In the genomic region with DNA sequence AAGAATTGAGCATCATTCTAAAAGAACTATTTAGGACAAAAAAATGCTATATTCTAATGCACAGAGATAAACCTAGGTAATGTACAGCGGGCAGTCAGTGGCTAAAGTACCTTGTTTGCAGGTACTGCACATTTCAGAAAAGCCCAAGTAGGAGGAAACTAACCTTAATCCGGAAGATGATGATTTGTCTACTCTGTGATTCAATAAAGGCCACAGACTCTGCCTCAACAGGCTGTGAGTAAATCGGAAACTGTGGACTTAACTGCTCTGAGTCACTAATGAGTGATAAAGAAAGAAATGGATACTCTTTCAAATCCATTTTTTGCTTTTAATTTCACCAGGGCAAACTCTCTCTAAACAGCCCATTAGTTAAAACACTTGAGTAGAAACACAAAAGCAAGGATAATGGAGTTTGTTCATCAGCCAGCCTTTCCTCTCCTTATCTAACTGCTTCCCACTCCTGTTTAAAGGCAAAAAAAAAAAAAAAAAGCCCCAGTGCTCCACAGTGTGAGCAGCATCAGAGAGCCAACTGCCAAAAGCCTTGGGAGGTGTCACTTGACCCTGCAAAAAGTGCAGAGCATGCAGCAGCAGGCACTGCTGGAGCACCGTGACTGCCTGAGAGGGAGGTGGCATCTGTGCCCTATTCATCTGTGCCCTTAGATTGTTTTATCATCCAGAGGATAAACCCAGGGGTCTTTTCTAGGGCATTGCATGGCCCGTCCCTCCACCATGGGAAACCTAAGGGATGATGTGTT, we compare ENCODE assay signal across 8 cellular contexts.
A peak's percentile ranks its signal among the peaks of the same experiment; 100 is the strongest.
DNase-seq lines count a peak whose midpoint lies in the region; ATAC-seq, FAIRE-seq and TF ChIP-seq lines count a peak whose summit lies in the region.

No MANE protein-coding gene starts in this region.

- TF ChIP-seq CTCF in GM10248 (IDR thresholded peaks at IDR 0.05; ENCODE audit: control extremely low read depth, extremely low read depth, low read depth, missing control alignments) (no peak), bronchial epithelial cell (IDR thresholded peaks at IDR 0.05; ENCODE audit: insufficient read depth, low read length, severe bottlenecking) (no peak), WERI-Rb-1 (IDR thresholded peaks at IDR 0.05; ENCODE audit: low read depth, low read length) (no peak)

- H3K36me3 ChIP-seq in bronchial epithelial cell (ENCODE audit: control insufficient read depth, insufficient read depth, low read length) = no peaks in the 10 kb centered on the region
- H3K36me3 ChIP-seq in WERI-Rb-1 = no peaks in the 10 kb centered on the region

- POLR2A ChIA-PET in GM10248 (lab: Yijun Ruan, JAX) = interaction anchor here (0.5 kb wide), 1 partner anchor 199 kb away, joined by 5 read pairs; no protein-coding TSS in a partner anchor

- H3K27me3 ChIP-seq in bronchial epithelial cell (ENCODE audit: control insufficient read depth, insufficient read depth, low read length) = no peaks in the 10 kb centered on the region
- H3K27me3 ChIP-seq in WERI-Rb-1 (ENCODE audit: insufficient read depth, low read depth, severe bottlenecking) = no peaks in the 10 kb centered on the region

- CTCF ChIA-PET in GM10248 (lab: Yijun Ruan, JAX) = no interaction called here

- DNase-seq in GM10248 (ENCODE audit: extremely low spot score) = peak; percentile 13
- DNase-seq in HPDE6-E6E7 (ENCODE audit: extremely low spot score) = peak; percentile 36
- DNase-seq in bronchial epithelial cell (ENCODE audit: low read depth) = peak; percentile 97
- DNase-seq in activated CD8-positive, alpha-beta memory T cell treated with anti-CD3 and anti-CD28 coated beads, Interleukin-2, amount 50 U/mL, for 48 hours = no peak
- no peak for DNase-seq in GM19240 (ENCODE audit: insufficient read length, low spot score)
- no peak for DNase-seq in NCI-H446 treated with DMSO at 0.1 percent for 48 hours (lab: John Stamatoyannopoulos, UW)
- no peak for DNase-seq in WERI-Rb-1

- H3K4me3 ChIP-seq in bronchial epithelial cell (ENCODE audit: low read depth, low read length) = no peak overlapping the region
- no peak overlapping the region for H3K4me3 ChIP-seq in WERI-Rb-1 (ENCODE audit: low read depth, low read length)

- peak; percentile 78 for ATAC-seq in GM21447 (IDR thresholded peaks at IDR 0.05; ENCODE audit: unreplicated experiment)

- H3K9me3 ChIP-seq in WERI-Rb-1 (ENCODE audit: severe bottlenecking) = no peaks in the 10 kb centered on the region

- no peak for FAIRE-seq in bronchial epithelial cell (lab: Jason Lieb, UNC)

- no peak overlapping the region for H3K27ac ChIP-seq in WERI-Rb-1

Comparison
In these comparisons a context has a peak if more than half of its experiments do, and no peak if none do; other contexts are left out.
1. DNase-seq: peak in GM10248 (single experiment), HPDE6-E6E7 (single experiment) and bronchial epithelial cell (single experiment); none in activated CD8-positive, alpha-beta memory T cell treated with anti-CD3 and anti-CD28 coated beads, Interleukin-2, amount 50 U/mL, for 48 hours (single experiment), GM19240 (single experiment), NCI-H446 treated with DMSO at 0.1 percent for 48 hours (single experiment) and WERI-Rb-1 (single experiment).